Comparison of ENCODE assay signal across 15 cellular contexts in genomic region chr9:107546859-107547258, GRCh38. TPM values are rescaled to one million over a fixed set of nuclear protein-coding genes. Genes with fewer than 3 reads are reported as not detected.
DNase-seq lines count a peak whose midpoint lies in the region; ATAC-seq, FAIRE-seq and TF ChIP-seq lines count a peak whose summit lies in the region.
"Had no signal": no experiment of that assay in that cellular context is flagged by ENCODE, and none has a peak within 500 bp of the region (broad histone marks: within the 10 kb centered on the region; RNA-seq: fewer than 3 reads in every experiment).

No MANE protein-coding gene starts in this region.

- in situ Hi-C loops in GM13976 (cut with MboI; ENCODE audit: low sequenced_read_pairs, unreplicated experiment): no loop called here

- H3K27me3 ChIP-seq in BLaER1: no peaks in the 10 kb centered on the region
- H3K27me3 ChIP-seq in body of pancreas: no peaks in the 10 kb centered on the region
- no peaks in the 10 kb centered on the region for H3K27me3 ChIP-seq in pancreas
- H3K27me3 ChIP-seq: BE2C, Peyer's patch had no signal

- DNase-seq in DMS53 treated with DMSO at 0.1 percent for 48 hours (lab: John Stamatoyannopoulos, UW; ENCODE audit: unreplicated experiment) (peak; percentile 63), body of pancreas (peak; percentile 26 to 42 (median 34)), pancreas (peak in 3 of 6 donors; percentile 30 to 49 (median 40)), GM13976 (ENCODE audit: low spot score) (no peak)
- no peak for DNase-seq in stimulated activated CD4-positive, alpha-beta T cell treated with anti-CD3 and anti-CD28 coated beads, Interleukin-2, amount 100 ng/mL, for 48 hours
- no peak for DNase-seq in activated naive CD4-positive, alpha-beta T cell treated with anti-CD3 and anti-CD28 coated beads, Interleukin-2, amount 50 U/mL, for 72 hours (ENCODE audit: low spot score in 2 of 2)
- DNase-seq: BE2C, DMS153, NCI-H1436 treated with DMSO at 0.1 percent for 48 hours, NCI-H2227 treated with DMSO at 0.1 percent for 48 hours, NCI-H524 treated with DMSO at 0.1 percent for 48 hours, Peyer's patch, SIG-M5 had no signal

- H4K20me1 ChIP-seq in BLaER1: no peaks in the 10 kb centered on the region

- H3K4me1 ChIP-seq in BLaER1: peaks cover 26% of the 10 kb centered on the region
- peaks cover 37% of the 10 kb centered on the region for H3K4me1 ChIP-seq in body of pancreas
- peaks cover 6 to 37% (median 9%) of the 10 kb centered on the region in 3 donors for H3K4me1 ChIP-seq in pancreas
- H3K4me1 ChIP-seq: BE2C had no signal

- H3K27ac Mint-ChIP-seq in activated naive CD4-positive, alpha-beta T cell treated with anti-CD3 and anti-CD28 coated beads, Interleukin-2, amount 50 U/mL, for 72 hours: peak overlapping the region in 1 of 2 donors; percentile 14

- no peaks in the 10 kb centered on the region for H3K36me3 Mint-ChIP-seq in activated naive CD4-positive, alpha-beta T cell treated with anti-CD3 and anti-CD28 coated beads, Interleukin-2, amount 50 U/mL, for 72 hours

- H3K4me2 ChIP-seq in BLaER1: peak overlapping the region; percentile 66; the same call in 1 of the 2 replicates

- H3K9me3 ChIP-seq in BLaER1 (no peaks in the 10 kb centered on the region), body of pancreas (no peaks in the 10 kb centered on the region), pancreas (no peaks in the 10 kb centered on the region)
- H3K9me3 ChIP-seq: BE2C, Peyer's patch had no signal

- no peak overlapping the region for H3K27ac ChIP-seq in BLaER1
- H3K27ac ChIP-seq in body of pancreas: peak overlapping the region in 1 of 4 donors; percentile 43
- peak overlapping the region in 1 of 4 donors; percentile 17 for H3K27ac ChIP-seq in pancreas

- H3K4me3 ChIP-seq in BLaER1 (no peak overlapping the region), body of pancreas (no peak overlapping the region), pancreas (no peak overlapping the region)
- H3K4me3 ChIP-seq: Peyer's patch had no signal

- peaks cover 0 to 6% of the 10 kb centered on the region in 2 donors for H3K9me3 Mint-ChIP-seq in activated naive CD4-positive, alpha-beta T cell treated with anti-CD3 and anti-CD28 coated beads, Interleukin-2, amount 50 U/mL, for 72 hours

- intact Hi-C loops in body of pancreas (cut with DNase I): no loop called here
- intact Hi-C loops in pancreas (cut with DNase I): no loop called here

- ATAC-seq in body of pancreas: peak; percentile 88
- peak; percentile 83 to 94 (median 90) for ATAC-seq in pancreas
- no peak for ATAC-seq in activated naive CD4-positive, alpha-beta T cell treated with anti-CD3 and anti-CD28 coated beads, Interleukin-2, amount 50 U/mL, for 72 hours

- no peak overlapping the region for H3K9ac ChIP-seq in BLaER1

- no peak for TF ChIP-seq CTCF in body of pancreas (IDR thresholded peaks at IDR 0.05)
- no peak for TF ChIP-seq CTCF in pancreas (IDR thresholded peaks at IDR 0.05)
- TF ChIP-seq CTCF in GM13976 (IDR thresholded peaks at IDR 0.05; ENCODE audit: borderline replicate concordance, control extremely low read depth, extremely low read depth, insufficient read depth, missing control alignments): no peak

- no peaks in the 10 kb centered on the region for H3K36me3 ChIP-seq in BLaER1
- no peaks in the 10 kb centered on the region for H3K36me3 ChIP-seq in body of pancreas (replicated peaks in 1 of 2; ENCODE audit: insufficient read depth in 1 of 2, low read depth in 2 of 2)
- H3K36me3 ChIP-seq in pancreas: no peaks in the 10 kb centered on the region
- H3K36me3 ChIP-seq: BE2C, Peyer's patch had no signal

- FAIRE-seq in pancreas (lab: Jason Lieb, UNC): no peak
- FAIRE-seq: H54 had no signal

- TF ChIP-seq POLR2A in body of pancreas (IDR thresholded peaks at IDR 0.05): no peak

RNA-seq across cellular contexts. Expression of gene KLF4, which starts 57.3 kb away (rescaled TPM):
- total RNA-seq in body of pancreas (10 to 100 TPM; 12.5 to 22.7 TPM), pancreas (1 to 10 TPM; 3.2 to 9.9 (median 5.6) TPM)
- polyA plus RNA-seq in pancreas: 1 to 10 TPM; 5.5 to 8.0 TPM
- total RNA-seq in activated naive CD4-positive, alpha-beta T cell treated with anti-CD3 and anti-CD28 coated beads, Interleukin-2, amount 50 U/mL, for 72 hours: 1 to 10 TPM in 1 of 2 donors, not detected in 1; 1.8 TPM

Comparison
In these comparisons a context has a peak if more than half of its experiments do, and no peak if none do; other contexts are left out.
1. DNase-seq: peak in DMS53 treated with DMSO at 0.1 percent for 48 hours (single experiment) and body of pancreas (4 of 4); none in stimulated activated CD4-positive, alpha-beta T cell treated with anti-CD3 and anti-CD28 coated beads, Interleukin-2, amount 100 ng/mL, for 48 hours (0 of 2), GM13976 (single experiment) and activated naive CD4-positive, alpha-beta T cell treated with anti-CD3 and anti-CD28 coated beads, Interleukin-2, amount 50 U/mL, for 72 hours (0 of 2).
2. ATAC-seq: peak in body of pancreas (single experiment) and pancreas (4 of 4); none in activated naive CD4-positive, alpha-beta T cell treated with anti-CD3 and anti-CD28 coated beads, Interleukin-2, amount 50 U/mL, for 72 hours (0 of 2).